Comparison of ENCODE assay signal across 8 cellular contexts in genomic region chr3:183161552-183162345, GRCh38. TPM values are rescaled to one million over a fixed set of nuclear protein-coding genes. Genes with fewer than 3 reads are reported as not detected.
DNase-seq lines count a peak whose midpoint lies in the region; ATAC-seq and TF ChIP-seq lines count a peak whose summit lies in the region.

No MANE protein-coding gene starts in this region.

- H3K9me3 ChIP-seq in muscle layer of colon (ENCODE audit: low read length) = no peaks in the 10 kb centered on the region

- no peak overlapping the region for H3K27ac ChIP-seq in muscle layer of colon (ENCODE audit: low read depth, low read length)

- H3K9ac ChIP-seq in muscle layer of colon (ENCODE audit: low read length) = no peak overlapping the region

- peak; percentile 69 for ATAC-seq in GM21619 (IDR thresholded peaks at IDR 0.05; ENCODE audit: unreplicated experiment)

- H3K9me3 Mint-ChIP-seq in IgD-negative memory B cell (peaks cover 0 to 9% (median 1%) of the 10 kb centered on the region in 3 donors), chondrocyte (ENCODE audit: low read depth) (peaks cover 3% of the 10 kb centered on the region)

- peak overlapping the region; percentile 52 to 62 for H3K4me3 ChIP-seq in muscle layer of colon (ENCODE audit: low read depth in 1 of 2, low read length in 2 of 2)

- peaks cover 12 to 17% (median 16%) of the 10 kb centered on the region in 3 donors for H3K4me1 Mint-ChIP-seq in IgD-negative memory B cell
- H3K4me1 Mint-ChIP-seq in chondrocyte (ENCODE audit: low read depth) = peaks cover 17% of the 10 kb centered on the region

- DNase-seq in NCI-H2107 treated with DMSO at 0.1 percent for 48 hours (lab: John Stamatoyannopoulos, UW; ENCODE audit: unreplicated experiment) (peak; percentile 73), NCI-H2107 (lab: John Stamatoyannopoulos, UW) (no peak), chondrocyte (ENCODE audit: low spot score) (no peak), GF-D8 (lab: John Stamatoyannopoulos, UW) (no peak), amniotic stem cell (lab: John Stamatoyannopoulos, UW) (no peak)

- H3K4me3 Mint-ChIP-seq in IgD-negative memory B cell (peak overlapping the region; percentile 58 to 95 (median 84)), chondrocyte (ENCODE audit: unreplicated experiment) (peak overlapping the region; percentile 88)

- TF ChIP-seq CTCF in chondrocyte (IDR thresholded peaks at IDR 0.05) = no peak

- H3K27me3 Mint-ChIP-seq in IgD-negative memory B cell = peaks cover 57% of the 10 kb centered on the region
- H3K27me3 Mint-ChIP-seq in chondrocyte (ENCODE audit: low read depth) = no peaks in the 10 kb centered on the region

- peaks cover 5 to 19% of the 10 kb centered on the region in 2 donors for H3K27me3 ChIP-seq in muscle layer of colon (ENCODE audit: control insufficient read depth in 1 of 2, insufficient read depth in 2 of 2, low read length in 2 of 2)

- no peaks in the 10 kb centered on the region for H3K4me1 ChIP-seq in muscle layer of colon (ENCODE audit: insufficient read depth, low read length)

- H3K36me3 Mint-ChIP-seq in IgD-negative memory B cell = no peaks in the 10 kb centered on the region
- no peaks in the 10 kb centered on the region for H3K36me3 Mint-ChIP-seq in chondrocyte (ENCODE audit: low read depth)

- H3K36me3 ChIP-seq in muscle layer of colon (ENCODE audit: insufficient read depth, low read length) = no peaks in the 10 kb centered on the region

- H3K27ac Mint-ChIP-seq in IgD-negative memory B cell (peak overlapping the region; percentile 0 to 90 (median 36)), chondrocyte (ENCODE audit: unreplicated experiment) (peak overlapping the region; percentile 77)

RNA-seq across cellular contexts. Expression of gene LAMP3, which starts 0.8 kb away (rescaled TPM):
- polyA plus RNA-seq in IgD-negative memory B cell = 1.1 TPM
- 9.5 to 19.1 TPM (median 9.9 TPM) in 3 replicates for total RNA-seq in chondrocyte
